8 cellular contexts compared by ENCODE assay signal in genomic region chr9:136849960-136850865, GRCh38. TPM values are rescaled to one million over a fixed set of nuclear protein-coding genes. Genes with fewer than 3 reads are reported as not detected.
A peak's percentile ranks its signal among the peaks of the same experiment; 100 is the strongest.
DNase-seq lines count a peak whose midpoint lies in the region; ATAC-seq, FAIRE-seq and TF ChIP-seq lines count a peak whose summit lies in the region.

No MANE protein-coding gene starts in this region.

- DNase-seq in H54 (ENCODE audit: insufficient read length, low spot score) (no peak), left ventricle myocardium superior (peak; percentile 57), A172 (ENCODE audit: low spot score) (no peak)
- no peak for DNase-seq in activated CD4-positive, alpha-beta memory T cell treated with anti-CD3 and anti-CD28 coated beads for 36 hours

- peaks cover 15% of the 10 kb centered on the region for H3K27me3 Mint-ChIP-seq in activated CD4-positive, alpha-beta memory T cell treated with anti-CD3 and anti-CD28 coated beads for 36 hours

- intact Hi-C loops in activated CD4-positive, alpha-beta memory T cell treated with anti-CD3 and anti-CD28 coated beads for 36 hours (cut with micrococcal nuclease): loop anchor here (1.0 to 5.0 kb wide), 4 partner anchors 36 to 367 kb away; partner anchors contain the start of genes MAN1B1, SEC16A and TRAF2
- intact Hi-C loops in left ventricle myocardium superior (cut with micrococcal nuclease): no loop called here

- ATAC-seq in left ventricle myocardium superior: no peak
- ATAC-seq in HG03139 (IDR thresholded peaks at IDR 0.05; ENCODE audit: unreplicated experiment): no peak
- ATAC-seq in GM19324 (IDR thresholded peaks at IDR 0.05; ENCODE audit: low FRiP score, unreplicated experiment): no peak
- no peak for ATAC-seq in GM18505 (IDR thresholded peaks at IDR 0.05; ENCODE audit: unreplicated experiment)

- H3K4me1 ChIP-seq in skeletal muscle satellite cell (ENCODE audit: control insufficient read depth, insufficient read depth, low read length): peaks cover 19% of the 10 kb centered on the region

- no peak for FAIRE-seq in H54 (lab: Jason Lieb, UNC)

- CTCF ChIA-PET in activated CD4-positive, alpha-beta memory T cell treated with anti-CD3 and anti-CD28 coated beads for 36 hours (lab: Charles Lee): no interaction called here

- H3K27me3 ChIP-seq in skeletal muscle satellite cell (ENCODE audit: control insufficient read depth, insufficient read depth, low read length): peaks cover 4% of the 10 kb centered on the region

- peak overlapping the region; percentile 98 for H3K4me3 ChIP-seq in skeletal muscle satellite cell (ENCODE audit: low read length)

- no peaks in the 10 kb centered on the region for H3K9me3 Mint-ChIP-seq in activated CD4-positive, alpha-beta memory T cell treated with anti-CD3 and anti-CD28 coated beads for 36 hours

- peak overlapping the region; percentile 51 for H3K27ac Mint-ChIP-seq in activated CD4-positive, alpha-beta memory T cell treated with anti-CD3 and anti-CD28 coated beads for 36 hours

- H3K4me3 Mint-ChIP-seq in activated CD4-positive, alpha-beta memory T cell treated with anti-CD3 and anti-CD28 coated beads for 36 hours: peak overlapping the region; percentile 85

- H3K9ac ChIP-seq in skeletal muscle satellite cell (ENCODE audit: low read depth, low read length): peak overlapping the region; percentile 86

- H3K4me1 Mint-ChIP-seq in activated CD4-positive, alpha-beta memory T cell treated with anti-CD3 and anti-CD28 coated beads for 36 hours (ENCODE audit: low read depth): peaks cover 19% of the 10 kb centered on the region

- peak overlapping the region; percentile 100 for H3K4me2 ChIP-seq in skeletal muscle satellite cell (ENCODE audit: low read length)

- POLR2A ChIA-PET in activated CD4-positive, alpha-beta memory T cell treated with anti-CD3 and anti-CD28 coated beads for 36 hours (lab: Charles Lee): no interaction called here

- peaks cover 11% of the 10 kb centered on the region for H3K36me3 Mint-ChIP-seq in activated CD4-positive, alpha-beta memory T cell treated with anti-CD3 and anti-CD28 coated beads for 36 hours

- peaks cover 9% of the 10 kb centered on the region for H3K36me3 ChIP-seq in skeletal muscle satellite cell (ENCODE audit: insufficient read depth, low read length)

- H3K9me3 ChIP-seq in skeletal muscle satellite cell (replicated peaks; ENCODE audit: low read length): no peaks in the 10 kb centered on the region

- 0 out of 2 replicates have a peak, but pooled peaks have one; percentile 14 for TF ChIP-seq POLR2A in H54 (IDR thresholded peaks at IDR 0.05; ENCODE audit: low read depth, low read length)
- no peak for TF ChIP-seq POLR2A in GM18505 (IDR thresholded peaks at IDR 0.05; ENCODE audit: borderline replicate concordance, extremely low read depth, insufficient read depth, insufficient read length)

RNA-seq across cellular contexts. Expression of gene PHPT1, which starts 1.0 kb away (rescaled TPM):
- total RNA-seq in activated CD4-positive, alpha-beta memory T cell treated with anti-CD3 and anti-CD28 coated beads for 36 hours: 10 to 100 TPM; 92.2 to 95.5 TPM
- 357 TPM for total RNA-seq in left ventricle myocardium superior
- 63.6 and 65.7 TPM in 2 replicates for total RNA-seq in skeletal muscle satellite cell (2012; rRNA removed)
- 119 and 151 TPM in 2 replicates for total RNA-seq in A172 (2014; rRNA removed; shearing (Covaris generic))

RNA-seq across cellular contexts. Expression of gene MAMDC4, which starts 1.9 kb away (rescaled TPM):
- total RNA-seq in activated CD4-positive, alpha-beta memory T cell treated with anti-CD3 and anti-CD28 coated beads for 36 hours: 10 to 100 TPM; 13.0 to 14.3 TPM
- 12.9 TPM for total RNA-seq in left ventricle myocardium superior
- total RNA-seq in skeletal muscle satellite cell (2012; rRNA removed): 0.51 and 0.66 TPM in 2 replicates
- total RNA-seq in A172 (2014; rRNA removed; shearing (Covaris generic)): 7.3 and 8.0 TPM in 2 replicates

RNA-seq across cellular contexts. Expression of gene AJM1, which starts 7.9 kb away (rescaled TPM):
- 1 to 10 TPM; 3.8 to 4.2 TPM for total RNA-seq in activated CD4-positive, alpha-beta memory T cell treated with anti-CD3 and anti-CD28 coated beads for 36 hours
- total RNA-seq in left ventricle myocardium superior: 9.1 TPM
- total RNA-seq in skeletal muscle satellite cell (2012; rRNA removed): 1.5 TPM in 2 replicates
- 1.8 and 2.1 TPM in 2 replicates for total RNA-seq in A172 (2014; rRNA removed; shearing (Covaris generic))

RNA-seq across cellular contexts. Expression of gene EDF1, which starts 15.9 kb away (rescaled TPM):
- total RNA-seq in activated CD4-positive, alpha-beta memory T cell treated with anti-CD3 and anti-CD28 coated beads for 36 hours: 100 to 1,000 TPM; 302 to 311 TPM
- 354 TPM for total RNA-seq in left ventricle myocardium superior
- 209 and 288 TPM in 2 replicates for total RNA-seq in skeletal muscle satellite cell (2012; rRNA removed)
- 882 and 886 TPM in 2 replicates for total RNA-seq in A172 (2014; rRNA removed; shearing (Covaris generic))

RNA-seq across cellular contexts. Expression of gene TRAF2, which starts 36.1 kb away (rescaled TPM):
- total RNA-seq in activated CD4-positive, alpha-beta memory T cell treated with anti-CD3 and anti-CD28 coated beads for 36 hours: 10 to 100 TPM; 40.0 to 41.4 TPM
- total RNA-seq in left ventricle myocardium superior: 11.4 TPM
- total RNA-seq in skeletal muscle satellite cell (2012; rRNA removed): 10.6 and 11.6 TPM in 2 replicates
- 20.9 and 28.4 TPM in 2 replicates for total RNA-seq in A172 (2014; rRNA removed; shearing (Covaris generic))
